Comparison of ENCODE assay signal across 6 cellular contexts in genomic region chr1:229539868-229540506, GRCh38.
"Had no signal": no experiment of that assay in that cellular context is flagged by ENCODE, and none has a peak within 500 bp of the region (broad histone marks: within the 10 kb centered on the region; RNA-seq: fewer than 3 reads in every experiment).

No MANE protein-coding gene starts in this region.

- FAIRE-seq: H1, H54 had no signal

- ATAC-seq: GM23338 had no signal

- DNase-seq: H9, HCEC 1CT, IMR-90 had no signal

- H3K4me3 Mint-ChIP-seq: GM23338, H9 had no signal

- H3K9me3 Mint-ChIP-seq: GM23338, H9 had no signal

- H3K4me2 ChIP-seq: GM23338 had no signal

- H2AFZ ChIP-seq: GM23338 had no signal

- H3K4me1 Mint-ChIP-seq: GM23338, H9 had no signal

- H3K4me3 ChIP-seq: GM23338 had no signal
